Comparison of ENCODE assay signal across 35 cellular contexts in genomic region chr2:121041516-121041915, GRCh38.
DNase-seq lines count a peak whose midpoint lies in the region; ATAC-seq, FAIRE-seq and TF ChIP-seq lines count a peak whose summit lies in the region.
"Had no signal": no experiment of that assay in that cellular context is flagged by ENCODE, and none has a peak within 500 bp of the region (broad histone marks: within the 10 kb centered on the region; RNA-seq: fewer than 3 reads in every experiment).

No MANE protein-coding gene starts in this region.

- H3K9me3 ChIP-seq in A549 (no peaks in the 10 kb centered on the region), K562 (replicated peaks; ENCODE audit: control insufficient read depth, insufficient read depth, low read depth, low read length) (no peaks in the 10 kb centered on the region), SJCRH30 (replicated peaks) (no peaks in the 10 kb centered on the region)
- H3K9me3 ChIP-seq: BE2C; BLaER1; BLaER1 treated with 17β-estradiol and CSF1 and Interleukin-3, amounts not matched to agents 10 nM and 100 nM; Caco-2 had no signal

- H3K4me3 ChIP-seq in A549 (no peak overlapping the region), K562 (no peak overlapping the region), SJCRH30 (no peak overlapping the region)
- H3K4me3 ChIP-seq: BLaER1; BLaER1 treated with 17β-estradiol and CSF1 and Interleukin-3, amounts not matched to agents 10 nM and 100 nM had no signal

- H3K27me3 Mint-ChIP-seq in type B pancreatic cell (peaks cover 44% of the 10 kb centered on the region), natural killer cell (ENCODE audit: low read depth in 2 of 2) (peaks cover 0 to 6% of the 10 kb centered on the region in 2 donors)

- no peaks in the 10 kb centered on the region for H4K20me1 ChIP-seq in K562 (replicated peaks; ENCODE audit: control insufficient read depth, insufficient read depth, low read length)
- H4K20me1 ChIP-seq: BLaER1; BLaER1 treated with 17β-estradiol and CSF1 and Interleukin-3, amounts not matched to agents 10 nM and 100 nM had no signal

- no TSS peak for BruUV-seq in K562 (replicated peaks; lab: Mats Ljungman, UMichigan)

- H3K4me2 ChIP-seq in A549 (no peak overlapping the region), K562 (ENCODE audit: insufficient read depth, low read length) (no peak overlapping the region)
- H3K4me2 ChIP-seq: BLaER1; BLaER1 treated with 17β-estradiol and CSF1 and Interleukin-3, amounts not matched to agents 10 nM and 100 nM had no signal

- in situ Hi-C loops in K562 (cut with MboI), result no loop called here

- intact Hi-C loops in K562 (cut with micrococcal nuclease), result no loop called here
- intact Hi-C loops in natural killer cell (cut with micrococcal nuclease), result no loop called here

- TF ChIP-seq CTCF in A549 (IDR thresholded peaks at IDR 0.05) (no peak), K562 (IDR thresholded peaks at IDR 0.05 in 2 of 3, conservative IDR thresholded peaks at IDR 0.05 in 1 of 3; ENCODE audit: insufficient read depth in 2 of 3, low read depth in 1 of 3, low read length in 3 of 3) (no peak), type B pancreatic cell (conservative IDR thresholded peaks at IDR 0.05) (no peak), natural killer cell (IDR thresholded peaks at IDR 0.05) (no peak)

- H3K27ac Mint-ChIP-seq in type B pancreatic cell (no peak overlapping the region), natural killer cell (no peak overlapping the region)
- H3K27ac Mint-ChIP-seq: B cell; CD14-positive monocyte; CD4-positive, alpha-beta memory T cell; CD4-positive, alpha-beta T cell; CD4-positive, CD25-positive, alpha-beta regulatory T cell; CD8-positive, alpha-beta T cell had no signal

- POLR2A ChIA-PET in A549 (lab: Yijun Ruan, JAX), result no interaction called here
- POLR2A ChIA-PET in K562 (lab: Yijun Ruan, JAX), result no interaction called here

- no peak for TF ChIP-seq RAD21 in A549 (conservative IDR thresholded peaks at IDR 0.05 in 1 of 2, IDR thresholded peaks at IDR 0.05 in 1 of 2)
- TF ChIP-seq RAD21 in K562 (CRISPR knock-in tag; conservative IDR thresholded peaks at IDR 0.05 in 1 of 2, IDR thresholded peaks at IDR 0.05 in 1 of 2), result no peak

- H3K4me1 Mint-ChIP-seq in type B pancreatic cell (ENCODE audit: unreplicated experiment) (peaks cover 8% of the 10 kb centered on the region), natural killer cell (no peaks in the 10 kb centered on the region)
- H3K4me1 Mint-ChIP-seq: B cell; CD14-positive monocyte; CD4-positive, alpha-beta memory T cell; CD4-positive, CD25-positive, alpha-beta regulatory T cell; CD8-positive, alpha-beta memory T cell had no signal

- TF ChIP-seq EP300 in A549 (IDR thresholded peaks at IDR 0.05) (no peak), K562 (IDR thresholded peaks at IDR 0.05; ENCODE audit: low read length) (no peak)

- ATAC-seq in A549 (no peak), K562 (no peak), natural killer cell (no peak), GM21390 (IDR thresholded peaks at IDR 0.05; ENCODE audit: unreplicated experiment) (no peak)
- ATAC-seq: CD8-positive, alpha-beta T cell had no signal

- H3K9me1 ChIP-seq in K562 (ENCODE audit: control insufficient read depth, insufficient read depth, low read length), result peaks cover 3% of the 10 kb centered on the region

- no peaks in the 10 kb centered on the region for H3K9me3 Mint-ChIP-seq in type B pancreatic cell
- no peaks in the 10 kb centered on the region for H3K9me3 Mint-ChIP-seq in natural killer cell
- H3K9me3 Mint-ChIP-seq: CD4-positive, alpha-beta T cell; CD8-positive, alpha-beta T cell had no signal

- DNase-seq in A549 (ENCODE audit: low read depth in 1 of 2, low spot score in 1 of 2) (no peak), K562 (ENCODE audit: extremely low read depth in 1 of 4, low spot score in 3 of 4) (no peak), islet precursor cell (peak; percentile 30), type B pancreatic cell (ENCODE audit: extremely low spot score, unreplicated experiment) (peak; percentile 15), natural killer cell (no peak), foreskin melanocyte (no peak), SJCRH30 (no peak)
- DNase-seq: 8988T; ACHN; AML-193; BE2C; C1 segment of cervical spinal cord; Caco-2; Calu3; CD4-positive, alpha-beta memory T cell; CD4-positive, alpha-beta T cell; CD4-positive, CD25-positive, alpha-beta regulatory T cell; CD8-positive, alpha-beta memory T cell; CD8-positive, alpha-beta T cell; COR-L47; DMS 273 treated with DMSO at 0.1 percent for 48 hours; DMS153; DMS79; DMS79 treated with DMSO at 0.1 percent for 48 hours; DND-41; EL had no signal

- H3K9ac ChIP-seq in K562 (ENCODE audit: insufficient read depth in 1 of 2, low read depth in 2 of 2, low read length in 2 of 2), result no peak overlapping the region
- H3K9ac ChIP-seq: BLaER1; BLaER1 treated with 17β-estradiol and CSF1 and Interleukin-3, amounts not matched to agents 10 nM and 100 nM had no signal

- H3K4me3 Mint-ChIP-seq in type B pancreatic cell (no peak overlapping the region), natural killer cell (no peak overlapping the region)
- H3K4me3 Mint-ChIP-seq: B cell; CD14-positive monocyte; CD4-positive, alpha-beta memory T cell; CD4-positive, alpha-beta T cell; CD4-positive, CD25-positive, alpha-beta regulatory T cell; CD8-positive, alpha-beta memory T cell; CD8-positive, alpha-beta T cell had no signal

- peaks cover 0 to 20% of the 10 kb centered on the region in 2 experiments; a peak in 2 of 5 replicates for H3K27me3 ChIP-seq in K562 (ENCODE audit: control insufficient read depth in 2 of 2, insufficient read depth in 2 of 2, low read length in 2 of 2)
- H3K27me3 ChIP-seq in SJCRH30, result no peaks in the 10 kb centered on the region
- H3K27me3 ChIP-seq: BE2C; BLaER1; BLaER1 treated with 17β-estradiol and CSF1 and Interleukin-3, amounts not matched to agents 10 nM and 100 nM had no signal

- FAIRE-seq in A549 (lab: Jason Lieb, UNC) (no peak), K562 (lab: Jason Lieb, UNC) (no peak)
- FAIRE-seq: A204.1, D721Med had no signal

- H3K4me1 ChIP-seq in A549, result peaks cover 10% of the 10 kb centered on the region
- no peaks in the 10 kb centered on the region for H3K4me1 ChIP-seq in K562 (replicated peaks in 1 of 2; ENCODE audit: control insufficient read depth in 2 of 2, insufficient read depth in 2 of 2, low read length in 2 of 2)
- H3K4me1 ChIP-seq in SJCRH30, result peaks cover 13% of the 10 kb centered on the region
- H3K4me1 ChIP-seq: BE2C; BLaER1; BLaER1 treated with 17β-estradiol and CSF1 and Interleukin-3, amounts not matched to agents 10 nM and 100 nM had no signal

- H3K36me3 ChIP-seq in K562 (ENCODE audit: control insufficient read depth, insufficient read depth, low read length) (no peaks in the 10 kb centered on the region), SJCRH30 (no peaks in the 10 kb centered on the region)
- H3K36me3 ChIP-seq: BE2C; BLaER1; BLaER1 treated with 17β-estradiol and CSF1 and Interleukin-3, amounts not matched to agents 10 nM and 100 nM had no signal

- H2AFZ ChIP-seq in K562 (ENCODE audit: low read depth, low read length), result no peak overlapping the region

- WGBS in A549 (ENCODE audit: missing lambda C conversion rate), result 0% methylated on average over 1 of the region's 1 CpG
- 0% methylated on average over 1 of the region's 1 CpG for WGBS in K562 (ENCODE audit: insufficient coverage, low coverage, missing lambda C conversion rate)

- H3K27ac ChIP-seq in A549 (no peak overlapping the region), K562 (ENCODE audit: extremely low read depth, low read depth, low read length) (no peak overlapping the region), SJCRH30 (no peak overlapping the region)
- H3K27ac ChIP-seq: 22Rv1; BLaER1; BLaER1 treated with 17β-estradiol and CSF1 and Interleukin-3, amounts not matched to agents 10 nM and 100 nM; C4-2B had no signal

- H3K36me3 Mint-ChIP-seq in type B pancreatic cell (no peaks in the 10 kb centered on the region), natural killer cell (no peaks in the 10 kb centered on the region)
- H3K36me3 Mint-ChIP-seq: CD14-positive monocyte; CD4-positive, alpha-beta memory T cell; CD4-positive, CD25-positive, alpha-beta regulatory T cell; CD8-positive, alpha-beta memory T cell; CD8-positive, alpha-beta T cell had no signal

- H3K79me2 ChIP-seq in K562 (ENCODE audit: control insufficient read depth, insufficient read depth, low read length), result no peaks in the 10 kb centered on the region

- CTCF ChIA-PET in A549 (lab: Yijun Ruan, JAX) (no interaction called here), K562 (lab: Yijun Ruan, JAX; ENCODE audit: low intra/inter-chr PET ratio) (no interaction called here)

- TF ChIP-seq POLR2A in A549 (IDR thresholded peaks at IDR 0.05; ENCODE audit: low read length) (no peak), K562 (conservative IDR thresholded peaks at IDR 0.05) (no peak)

TF ChIP-seq in A549, 52 proteins besides CTCF, POLR2A, EP300 and RAD21 (continues in another document):
- TF ChIP-seq TFCP2L1 (CRISPR knock-in tag; IDR thresholded peaks at IDR 0.05), result no peak
- no peak for TF ChIP-seq BCL3 (IDR thresholded peaks at IDR 0.05)
- TF ChIP-seq ZFP36 (IDR thresholded peaks at IDR 0.05; ENCODE audit: borderline replicate concordance, partially characterized antibody), result peak; percentile 73
- TF ChIP-seq HOXB5 (CRISPR knock-in tag; IDR thresholded peaks at IDR 0.05), result no peak
- no peak for TF ChIP-seq ZC3H11A (IDR thresholded peaks at IDR 0.05)

TF ChIP-seq in K562, 482 proteins besides CTCF, POLR2A, EP300 and RAD21:
- TF ChIP-seq RBM25 (IDR thresholded peaks at IDR 0.05; ENCODE audit: low read depth, low read length, severe bottlenecking) (peak; percentile 63), BRF2 (IDR thresholded peaks at IDR 0.05; ENCODE audit: borderline replicate concordance, insufficient read depth, insufficient read length) (no peak), ZFP36 (IDR thresholded peaks at IDR 0.05; ENCODE audit: low read depth, low read length, partially characterized antibody) (peak; percentile 84)

Comparison
In these comparisons a context has a peak if more than half of its experiments do, and no peak if none do; other contexts are left out.
1. DNase-seq: peak in islet precursor cell (single experiment) and type B pancreatic cell (single experiment); none in A549 (0 of 2), K562 (0 of 4), natural killer cell (single experiment), foreskin melanocyte (single experiment) and SJCRH30 (0 of 2).
2. Of the 35 proteins assayed by ChIP-seq in both K562 and A549: peak only in K562: none; only in A549: none; in both: ZFP36; in neither: 34.